ENCODE assay signal across 1 cellular context in genomic region chr5:43161244-43161643, GRCh38.
TF ChIP-seq lines count a peak whose summit lies in the region.

No MANE protein-coding gene starts in this region.

TF ChIP-seq in GM12878, 131 proteins besides CTCF, POLR2A, EP300 and RAD21:
- TF ChIP-seq PML (IDR thresholded peaks at IDR 0.05; ENCODE audit: low read length) (no peak), SPI1 (IDR thresholded peaks at IDR 0.05; ENCODE audit: borderline replicate concordance, insufficient read depth, low read depth, low read length) (peak; percentile 18; the same call in 1 of the 2 replicates)
